ENCODE assay signal across 1 cellular context in the genomic region with DNA sequence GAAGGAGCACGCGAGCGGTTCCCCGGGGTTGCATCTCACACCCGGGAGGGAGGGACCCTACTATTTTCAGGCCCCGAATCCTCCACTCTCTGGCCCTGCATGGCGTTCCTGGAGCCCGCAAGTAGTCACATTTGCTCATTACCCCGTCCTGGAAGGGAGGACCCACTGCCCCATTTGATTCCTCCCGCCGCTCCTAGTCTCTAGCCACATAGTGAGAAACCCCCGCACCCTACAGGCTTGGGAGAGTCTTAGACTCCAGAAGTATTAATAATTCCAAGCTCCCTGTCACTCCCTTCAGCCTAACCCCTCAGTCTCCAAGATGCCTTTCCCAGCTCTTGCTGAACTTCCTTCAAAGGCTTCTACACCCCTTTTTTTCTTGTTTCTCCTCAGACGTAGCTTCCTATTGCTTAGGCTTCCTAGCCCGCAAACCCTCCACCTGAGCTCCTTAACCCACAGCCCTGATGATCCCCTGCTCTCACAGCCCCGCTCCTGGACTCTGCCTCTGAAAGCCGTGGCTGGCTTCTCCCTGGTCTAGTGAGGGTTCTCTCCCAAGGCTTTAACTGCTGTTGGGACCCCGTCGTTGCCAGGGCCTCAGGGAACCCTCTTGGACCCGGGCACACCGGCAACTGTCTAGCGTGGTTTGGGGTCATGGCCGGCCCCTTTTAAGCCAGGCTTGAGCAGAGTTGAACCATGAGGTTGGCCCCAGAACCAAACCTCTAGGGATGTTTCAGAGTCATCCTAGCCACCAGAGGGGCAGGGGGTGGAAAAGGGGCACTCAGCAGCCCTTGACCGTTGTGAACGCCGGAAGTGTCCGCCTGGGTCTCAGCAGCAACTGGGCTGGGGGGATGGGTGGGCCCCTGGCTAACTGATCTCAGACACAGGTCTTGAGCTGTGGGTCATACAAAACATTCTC.
TF ChIP-seq lines count a peak whose summit lies in the region.

No MANE protein-coding gene starts in this region.

TF ChIP-seq in HepG2, 621 proteins besides CTCF, POLR2A, EP300 and RAD21 (continued from another document):
- TF ChIP-seq, protein P1, sequence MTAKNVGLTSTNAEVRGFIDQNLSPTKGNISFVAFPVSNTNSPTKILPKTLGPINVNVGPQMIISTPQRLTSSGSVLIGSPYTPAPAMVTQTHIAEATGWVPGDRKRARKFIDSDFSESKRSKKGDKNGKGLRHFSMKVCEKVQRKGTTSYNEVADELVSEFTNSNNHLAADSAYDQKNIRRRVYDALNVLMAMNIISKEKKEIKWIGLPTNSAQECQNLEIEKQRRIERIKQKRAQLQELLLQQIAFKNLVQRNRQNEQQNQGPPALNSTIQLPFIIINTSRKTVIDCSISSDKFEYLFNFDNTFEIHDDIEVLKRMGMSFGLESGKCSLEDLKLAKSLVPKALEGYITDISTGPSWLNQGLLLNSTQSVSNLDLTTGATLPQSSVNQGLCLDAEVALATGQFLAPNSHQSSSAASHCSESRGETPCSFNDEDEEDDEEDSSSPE (CRISPR knock-in tag; IDR thresholded peaks at IDR 0.05): no peak
- peak; percentile 35; the same call in 1 of the 2 replicates for TF ChIP-seq ELF1 (CRISPR knock-in tag; IDR thresholded peaks at IDR 0.05)
- no peak for TF ChIP-seq ZNF749 (CRISPR knock-in tag; IDR thresholded peaks at IDR 0.05; ENCODE audit: borderline replicate concordance)
- no peak for TF ChIP-seq JUNB (CRISPR knock-in tag; IDR thresholded peaks at IDR 0.05; ENCODE audit: borderline replicate concordance)
- TF ChIP-seq, protein P2, sequence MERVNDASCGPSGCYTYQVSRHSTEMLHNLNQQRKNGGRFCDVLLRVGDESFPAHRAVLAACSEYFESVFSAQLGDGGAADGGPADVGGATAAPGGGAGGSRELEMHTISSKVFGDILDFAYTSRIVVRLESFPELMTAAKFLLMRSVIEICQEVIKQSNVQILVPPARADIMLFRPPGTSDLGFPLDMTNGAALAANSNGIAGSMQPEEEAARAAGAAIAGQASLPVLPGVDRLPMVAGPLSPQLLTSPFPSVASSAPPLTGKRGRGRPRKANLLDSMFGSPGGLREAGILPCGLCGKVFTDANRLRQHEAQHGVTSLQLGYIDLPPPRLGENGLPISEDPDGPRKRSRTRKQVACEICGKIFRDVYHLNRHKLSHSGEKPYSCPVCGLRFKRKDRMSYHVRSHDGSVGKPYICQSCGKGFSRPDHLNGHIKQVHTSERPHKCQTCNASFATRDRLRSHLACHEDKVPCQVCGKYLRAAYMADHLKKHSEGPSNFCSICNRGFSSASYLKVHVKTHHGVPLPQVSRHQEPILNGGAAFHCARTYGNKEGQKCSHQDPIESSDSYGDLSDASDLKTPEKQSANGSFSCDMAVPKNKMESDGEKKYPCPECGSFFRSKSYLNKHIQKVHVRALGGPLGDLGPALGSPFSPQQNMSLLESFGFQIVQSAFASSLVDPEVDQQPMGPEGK (CRISPR knock-in tag; IDR thresholded peaks at IDR 0.05): peak; percentile 43; the same call in 1 of the 2 replicates
- TF ChIP-seq ATF7-NPFF (CRISPR knock-in tag; IDR thresholded peaks at IDR 0.05; ENCODE audit: low read depth): no peak
- no peak for TF ChIP-seq NFYB (CRISPR knock-in tag; IDR thresholded peaks at IDR 0.05)
- no peak for TF ChIP-seq ZNF326 (CRISPR knock-in tag; IDR thresholded peaks at IDR 0.05; ENCODE audit: borderline replicate concordance)
- no peak for TF ChIP-seq SNRNP70 (IDR thresholded peaks at IDR 0.05; ENCODE audit: low read depth, low read length)
- TF ChIP-seq HDAC1 (CRISPR knock-in tag; IDR thresholded peaks at IDR 0.05): 0 out of 2 replicates have a peak, but pooled peaks have one; percentile 36
- TF ChIP-seq HNRNPL (IDR thresholded peaks at IDR 0.05; ENCODE audit: low read depth, low read length): no peak
- no peak for TF ChIP-seq MAZ (IDR thresholded peaks at IDR 0.05; ENCODE audit: borderline replicate concordance, low read depth, low read length)
- no peak for TF ChIP-seq MAZ (CRISPR knock-in tag; IDR thresholded peaks at IDR 0.05; ENCODE audit: low read depth)
- TF ChIP-seq, protein P3, sequence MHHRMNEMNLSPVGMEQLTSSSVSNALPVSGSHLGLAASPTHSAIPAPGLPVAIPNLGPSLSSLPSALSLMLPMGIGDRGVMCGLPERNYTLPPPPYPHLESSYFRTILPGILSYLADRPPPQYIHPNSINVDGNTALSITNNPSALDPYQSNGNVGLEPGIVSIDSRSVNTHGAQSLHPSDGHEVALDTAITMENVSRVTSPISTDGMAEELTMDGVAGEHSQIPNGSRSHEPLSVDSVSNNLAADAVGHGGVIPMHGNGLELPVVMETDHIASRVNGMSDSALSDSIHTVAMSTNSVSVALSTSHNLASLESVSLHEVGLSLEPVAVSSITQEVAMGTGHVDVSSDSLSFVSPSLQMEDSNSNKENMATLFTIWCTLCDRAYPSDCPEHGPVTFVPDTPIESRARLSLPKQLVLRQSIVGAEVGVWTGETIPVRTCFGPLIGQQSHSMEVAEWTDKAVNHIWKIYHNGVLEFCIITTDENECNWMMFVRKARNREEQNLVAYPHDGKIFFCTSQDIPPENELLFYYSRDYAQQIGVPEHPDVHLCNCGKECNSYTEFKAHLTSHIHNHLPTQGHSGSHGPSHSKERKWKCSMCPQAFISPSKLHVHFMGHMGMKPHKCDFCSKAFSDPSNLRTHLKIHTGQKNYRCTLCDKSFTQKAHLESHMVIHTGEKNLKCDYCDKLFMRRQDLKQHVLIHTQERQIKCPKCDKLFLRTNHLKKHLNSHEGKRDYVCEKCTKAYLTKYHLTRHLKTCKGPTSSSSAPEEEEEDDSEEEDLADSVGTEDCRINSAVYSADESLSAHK (CRISPR knock-in tag; IDR thresholded peaks at IDR 0.05; ENCODE audit: borderline replicate concordance): no peak
TF ChIP-seq in HepG2: peak in this region for 50.
